ENCODE assay signal across 1 cellular context in the genomic region with DNA sequence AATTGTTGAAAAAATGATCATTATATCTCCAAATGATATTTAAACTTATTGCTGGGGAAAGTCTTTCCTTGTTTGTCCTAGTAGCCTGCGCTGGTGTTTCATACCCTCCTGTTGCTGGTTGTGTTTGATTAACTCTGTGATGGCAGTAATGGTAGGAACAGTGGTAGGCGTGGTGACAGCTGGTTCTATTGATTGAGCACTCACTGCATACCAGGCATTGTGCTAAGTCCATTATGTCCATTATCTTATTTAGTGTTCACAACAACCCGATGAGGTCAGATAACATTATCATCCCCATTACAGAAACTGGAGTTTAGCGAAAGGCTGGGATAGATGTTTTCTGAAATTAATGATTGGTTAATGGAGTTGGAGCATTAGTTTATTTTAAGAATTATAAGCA.
A peak's percentile ranks its signal among the peaks of the same experiment; 100 is the strongest.
TF ChIP-seq lines count a peak whose summit lies in the region.

No MANE protein-coding gene starts in this region.

TF ChIP-seq in SK-N-SH, 30 proteins besides CTCF, POLR2A, EP300 and RAD21 (continued from another document):
- TF ChIP-seq, protein P1, sequence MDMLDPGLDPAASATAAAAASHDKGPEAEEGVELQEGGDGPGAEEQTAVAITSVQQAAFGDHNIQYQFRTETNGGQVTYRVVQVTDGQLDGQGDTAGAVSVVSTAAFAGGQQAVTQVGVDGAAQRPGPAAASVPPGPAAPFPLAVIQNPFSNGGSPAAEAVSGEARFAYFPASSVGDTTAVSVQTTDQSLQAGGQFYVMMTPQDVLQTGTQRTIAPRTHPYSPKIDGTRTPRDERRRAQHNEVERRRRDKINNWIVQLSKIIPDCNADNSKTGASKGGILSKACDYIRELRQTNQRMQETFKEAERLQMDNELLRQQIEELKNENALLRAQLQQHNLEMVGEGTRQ (IDR thresholded peaks at IDR 0.05; ENCODE audit: borderline replicate concordance, low read depth, low read length) = no peak
- TF ChIP-seq FOXJ3 (CRISPR knock-in tag; IDR thresholded peaks at IDR 0.05) = peak; percentile 63; the same call in 1 of the 2 replicates
- no peak for TF ChIP-seq TAF1 (IDR thresholded peaks at IDR 0.05; ENCODE audit: borderline replicate concordance, low read depth, low read length)
- TF ChIP-seq NRF1 (IDR thresholded peaks at IDR 0.05; ENCODE audit: low read depth, low read length) = no peak
- TF ChIP-seq GATA2 (CRISPR knock-in tag; IDR thresholded peaks at IDR 0.05) = peak; percentile 82
- TF ChIP-seq, protein P2, sequence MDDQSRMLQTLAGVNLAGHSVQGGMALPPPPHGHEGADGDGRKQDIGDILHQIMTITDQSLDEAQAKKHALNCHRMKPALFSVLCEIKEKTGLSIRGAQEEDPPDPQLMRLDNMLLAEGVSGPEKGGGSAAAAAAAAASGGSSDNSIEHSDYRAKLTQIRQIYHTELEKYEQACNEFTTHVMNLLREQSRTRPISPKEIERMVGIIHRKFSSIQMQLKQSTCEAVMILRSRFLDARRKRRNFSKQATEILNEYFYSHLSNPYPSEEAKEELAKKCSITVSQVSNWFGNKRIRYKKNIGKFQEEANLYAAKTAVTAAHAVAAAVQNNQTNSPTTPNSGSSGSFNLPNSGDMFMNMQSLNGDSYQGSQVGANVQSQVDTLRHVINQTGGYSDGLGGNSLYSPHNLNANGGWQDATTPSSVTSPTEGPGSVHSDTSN (IDR thresholded peaks at IDR 0.05) = no peak
- TF ChIP-seq MXI1 (IDR thresholded peaks at IDR 0.05; ENCODE audit: low read depth, low read length) = 0 out of 2 replicates have a peak, but pooled peaks have one; percentile 56
- no peak for TF ChIP-seq TCF12 (IDR thresholded peaks at IDR 0.05)
- peak; percentile 60 for TF ChIP-seq CHD2 (IDR thresholded peaks at IDR 0.05; ENCODE audit: low read length, partially characterized antibody)
- no peak for TF ChIP-seq GABPA (IDR thresholded peaks at IDR 0.05; ENCODE audit: low read depth)
- TF ChIP-seq, protein P3, sequence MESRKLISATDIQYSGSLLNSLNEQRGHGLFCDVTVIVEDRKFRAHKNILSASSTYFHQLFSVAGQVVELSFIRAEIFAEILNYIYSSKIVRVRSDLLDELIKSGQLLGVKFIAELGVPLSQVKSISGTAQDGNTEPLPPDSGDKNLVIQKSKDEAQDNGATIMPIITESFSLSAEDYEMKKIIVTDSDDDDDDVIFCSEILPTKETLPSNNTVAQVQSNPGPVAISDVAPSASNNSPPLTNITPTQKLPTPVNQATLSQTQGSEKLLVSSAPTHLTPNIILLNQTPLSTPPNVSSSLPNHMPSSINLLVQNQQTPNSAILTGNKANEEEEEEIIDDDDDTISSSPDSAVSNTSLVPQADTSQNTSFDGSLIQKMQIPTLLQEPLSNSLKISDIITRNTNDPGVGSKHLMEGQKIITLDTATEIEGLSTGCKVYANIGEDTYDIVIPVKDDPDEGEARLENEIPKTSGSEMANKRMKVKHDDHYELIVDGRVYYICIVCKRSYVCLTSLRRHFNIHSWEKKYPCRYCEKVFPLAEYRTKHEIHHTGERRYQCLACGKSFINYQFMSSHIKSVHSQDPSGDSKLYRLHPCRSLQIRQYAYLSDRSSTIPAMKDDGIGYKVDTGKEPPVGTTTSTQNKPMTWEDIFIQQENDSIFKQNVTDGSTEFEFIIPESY (IDR thresholded peaks at IDR 0.05; ENCODE audit: borderline replicate concordance, low read depth) = no peak
- TF ChIP-seq RXRA (IDR thresholded peaks at IDR 0.05; ENCODE audit: borderline replicate concordance, low read depth) = no peak
- TF ChIP-seq RCOR1 (IDR thresholded peaks at IDR 0.05; ENCODE audit: low read length) = peak; percentile 85
- no peak for TF ChIP-seq EZH2phosphoT487 (IDR thresholded peaks at IDR 0.05; ENCODE audit: borderline replicate concordance, low read depth)
TF ChIP-seq in SK-N-SH: peak in this region for 5.
